ENCODE assay signal across 2 cellular contexts in genomic region chr2:50344509-50345106, GRCh38.
TF ChIP-seq lines count a peak whose summit lies in the region.

No MANE protein-coding gene starts in this region.

TF ChIP-seq in GM12878, 131 proteins besides CTCF, POLR2A, EP300 and RAD21 (continued from another document and continues in another):
- TF ChIP-seq, protein P1, sequence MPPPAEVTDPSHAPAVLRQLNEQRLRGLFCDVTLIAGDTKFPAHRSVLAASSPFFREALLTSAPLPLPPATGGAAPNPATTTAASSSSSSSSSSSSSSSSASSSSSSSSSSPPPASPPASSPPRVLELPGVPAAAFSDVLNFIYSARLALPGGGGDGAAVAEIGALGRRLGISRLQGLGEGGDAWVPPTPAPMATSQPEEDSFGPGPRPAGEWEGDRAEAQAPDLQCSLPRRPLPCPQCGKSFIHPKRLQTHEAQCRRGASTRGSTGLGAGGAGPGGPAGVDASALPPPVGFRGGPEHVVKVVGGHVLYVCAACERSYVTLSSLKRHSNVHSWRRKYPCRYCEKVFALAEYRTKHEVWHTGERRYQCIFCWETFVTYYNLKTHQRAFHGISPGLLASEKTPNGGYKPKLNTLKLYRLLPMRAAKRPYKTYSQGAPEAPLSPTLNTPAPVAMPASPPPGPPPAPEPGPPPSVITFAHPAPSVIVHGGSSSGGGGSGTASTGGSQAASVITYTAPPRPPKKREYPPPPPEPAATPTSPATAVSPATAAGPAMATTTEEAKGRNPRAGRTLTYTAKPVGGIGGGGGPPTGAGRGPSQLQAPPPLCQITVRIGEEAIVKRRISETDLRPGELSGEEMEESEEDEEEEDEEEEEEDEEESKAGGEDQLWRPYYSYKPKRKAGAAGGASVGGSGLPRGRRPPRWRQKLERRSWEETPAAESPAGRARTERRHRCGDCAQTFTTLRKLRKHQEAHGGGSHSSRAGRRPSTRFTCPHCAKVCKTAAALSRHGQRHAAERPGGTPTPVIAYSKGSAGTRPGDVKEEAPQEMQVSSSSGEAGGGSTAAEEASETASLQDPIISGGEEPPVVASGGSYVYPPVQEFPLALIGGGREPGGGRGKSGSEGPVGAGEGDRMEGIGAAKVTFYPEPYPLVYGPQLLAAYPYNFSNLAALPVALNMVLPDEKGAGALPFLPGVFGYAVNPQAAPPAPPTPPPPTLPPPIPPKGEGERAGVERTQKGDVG (CRISPR knock-in tag; IDR thresholded peaks at IDR 0.05): no peak
- no peak for TF ChIP-seq KAT2A (conservative IDR thresholded peaks at IDR 0.05; ENCODE audit: control insufficient read depth, low read depth, low read length)
- TF ChIP-seq NR2C2 (IDR thresholded peaks at IDR 0.05; ENCODE audit: borderline replicate concordance, control insufficient read depth, insufficient read length, low read depth): no peak
- no peak for TF ChIP-seq JUND (IDR thresholded peaks at IDR 0.05; ENCODE audit: low read depth, low read length)
- no peak for TF ChIP-seq SRF (IDR thresholded peaks at IDR 0.05; ENCODE audit: low read depth in 2 of 2, low read length in 2 of 2)
- TF ChIP-seq PRDM15 (CRISPR knock-in tag; IDR thresholded peaks at IDR 0.05): no peak
- TF ChIP-seq CEBPB (IDR thresholded peaks at IDR 0.05; ENCODE audit: borderline replicate concordance in 1 of 2, low read depth in 2 of 2, low read length in 2 of 2): no peak
- no peak for TF ChIP-seq TBL1XR1 (IDR thresholded peaks at IDR 0.05; ENCODE audit: low read depth, low read length)
- no peak for TF ChIP-seq E2F4 (IDR thresholded peaks at IDR 0.05; ENCODE audit: low read depth, low read length)
- TF ChIP-seq ZBTB33 (IDR thresholded peaks at IDR 0.05): no peak
- no peak for TF ChIP-seq POLR2AphosphoS2 (IDR thresholded peaks at IDR 0.05; ENCODE audit: low read depth, low read length)
- TF ChIP-seq HDGF (IDR thresholded peaks at IDR 0.05): no peak

TF ChIP-seq in neural cell, 6 proteins besides CTCF, POLR2A, EP300 and RAD21 (continued from another document):
- TF ChIP-seq POLR2AphosphoS5 (IDR thresholded peaks at IDR 0.05): no peak
